ENCODE assay signal across 16 cellular contexts in genomic region chr12:48780381-48781025, GRCh38. TPM values are rescaled to one million over a fixed set of nuclear protein-coding genes. Genes with fewer than 3 reads are reported as not detected.
A peak's percentile ranks its signal among the peaks of the same experiment; 100 is the strongest.
DNase-seq lines count a peak whose midpoint lies in the region; TF ChIP-seq lines count a peak whose summit lies in the region.
"Had no signal": no experiment of that assay in that cellular context is flagged by ENCODE, and none has a peak within 500 bp of the region (broad histone marks: within the 10 kb centered on the region; RNA-seq: fewer than 3 reads in every experiment).

No MANE protein-coding gene starts in this region.

- no peaks in the 10 kb centered on the region for H3K27me3 Mint-ChIP-seq in neural progenitor cell (ENCODE audit: insufficient read depth, low read depth)

- CTCF ChIA-PET in SK-N-SH (lab: Yijun Ruan, JAX): interaction anchor here (1.2 to 7.5 kb wide), 5 partner anchors 15 to 110 kb away, joined by 3 to 37 read pairs (median 4); partner anchors contain the start of gene CACNB3

- WGBS in SK-N-SH (ENCODE audit: low lambda C conversion rate): 79% methylated on average over 8 of the region's 11 CpGs

- H3K4me2 ChIP-seq in SK-N-SH (peak overlapping the region; percentile 59), parathyroid adenoma (ENCODE audit: low read length) (no peak overlapping the region), neural progenitor cell (no peak overlapping the region)
- H3K4me2 ChIP-seq: A549 had no signal

- H3K4me1 Mint-ChIP-seq in neural progenitor cell: peaks cover 2% of the 10 kb centered on the region
- H3K4me1 Mint-ChIP-seq: activated naive CD8-positive, alpha-beta T cell treated with anti-CD3 and anti-CD28 coated beads, Interleukin-2, amount 10 ng/mL, durations not matched to agents 7 days and 5 days; memory B cell had no signal

- no peaks in the 10 kb centered on the region for H3K9me3 Mint-ChIP-seq in neural progenitor cell
- H3K9me3 Mint-ChIP-seq: activated naive CD8-positive, alpha-beta T cell treated with anti-CD3 and anti-CD28 coated beads, Interleukin-2, amount 10 ng/mL, durations not matched to agents 7 days and 5 days; memory B cell; T-helper 1 cell treated with Interleukin-12 subunit alpha and Interleukin-12 subunit beta and Interleukin-4 antibody, amounts not matched to agents 30 μg/mL and 1 μg/mL, for 36 hours had no signal

- no peak overlapping the region for H2AFZ ChIP-seq in SK-N-SH (ENCODE audit: low read depth)
- no peak overlapping the region for H2AFZ ChIP-seq in parathyroid adenoma
- H2AFZ ChIP-seq in neural progenitor cell (replicated peaks): no peak overlapping the region
- H2AFZ ChIP-seq: GM23248 had no signal

- H3K9me2 ChIP-seq in SK-N-SH: no peaks in the 10 kb centered on the region

- in situ Hi-C loops in KBM-7 (cut with MboI; ENCODE audit: low pct_unique_long_range_greater_than_20kb, low sequenced_read_pairs): no loop called here

- POLR2A ChIA-PET in SK-N-SH (lab: Yijun Ruan, JAX): interaction anchor here (1.7 kb wide), 1 partner anchor 9 kb away, joined by 4 read pairs; the partner anchor contains the start of gene ADCY6

- H3K36me3 ChIP-seq in SK-N-SH (replicated peaks in 1 of 2; ENCODE audit: control insufficient read depth in 1 of 2, insufficient read depth in 2 of 2, low read length in 1 of 2): peaks cover 0 to 20% of the 10 kb centered on the region in 2 experiments
- peaks cover 39% of the 10 kb centered on the region for H3K36me3 ChIP-seq in left ventricle myocardium inferior
- H3K36me3 ChIP-seq in parathyroid adenoma (ENCODE audit: control insufficient read depth, insufficient read depth, low read length): no peaks in the 10 kb centered on the region
- no peaks in the 10 kb centered on the region for H3K36me3 ChIP-seq in neural progenitor cell

- no peaks in the 10 kb centered on the region for H3K27me3 ChIP-seq in SK-N-SH (ENCODE audit: insufficient read depth)
- no peaks in the 10 kb centered on the region for H3K27me3 ChIP-seq in left ventricle myocardium inferior (ENCODE audit: low read depth)
- H3K27me3 ChIP-seq in parathyroid adenoma (ENCODE audit: control insufficient read depth, insufficient read depth, low read length): no peaks in the 10 kb centered on the region
- no peaks in the 10 kb centered on the region for H3K27me3 ChIP-seq in neural progenitor cell

- H3K4me1 ChIP-seq in SK-N-SH (ENCODE audit: control insufficient read depth in 1 of 2, insufficient read depth in 2 of 2, low read depth in 1 of 2, low read length in 1 of 2) (peaks cover 4 to 14% of the 10 kb centered on the region in 2 experiments; a peak in 3 of 4 replicates), left ventricle myocardium inferior (peaks cover 99% of the 10 kb centered on the region), parathyroid adenoma (no peaks in the 10 kb centered on the region), neural progenitor cell (no peaks in the 10 kb centered on the region)
- H3K4me1 ChIP-seq: A549 had no signal

- H3F3A ChIP-seq in SK-N-SH (replicated peaks; ENCODE audit: insufficient read depth) (peaks cover 3% of the 10 kb centered on the region), neural progenitor cell (ENCODE audit: low read depth) (no peaks in the 10 kb centered on the region)

- no peak for TF ChIP-seq RAD21 in SK-N-SH (IDR thresholded peaks at IDR 0.05; ENCODE audit: low read length)

- intact Hi-C loops in left ventricle myocardium inferior (cut with micrococcal nuclease): no loop called here

- H3K79me2 ChIP-seq in SK-N-SH (ENCODE audit: insufficient read depth) (peaks cover 58% of the 10 kb centered on the region), parathyroid adenoma (no peaks in the 10 kb centered on the region), neural progenitor cell (ENCODE audit: low read depth) (peaks cover 27% of the 10 kb centered on the region)

- no peak overlapping the region for H3K4me3 ChIP-seq in SK-N-SH (ENCODE audit: low read depth in 2 of 2, low read length in 1 of 2)
- H3K4me3 ChIP-seq in left ventricle myocardium inferior: peak overlapping the region; percentile 39
- H3K4me3 ChIP-seq in parathyroid adenoma (ENCODE audit: low read depth, low read length): no peak overlapping the region
- H3K4me3 ChIP-seq in neural progenitor cell: no peak overlapping the region
- H3K4me3 ChIP-seq: A549, GM23248 had no signal

- DNase-seq in SK-N-SH (no peak), left ventricle myocardium inferior (no peak), hippocampal formation (lab: John Stamatoyannopoulos, UW) (no peak), KBM-7 (no peak), neural progenitor cell (ENCODE audit: low spot score) (no peak)
- no peak for DNase-seq in effector CD4-positive, alpha-beta T cell
- DNase-seq: activated CD8-positive, alpha-beta memory T cell treated with anti-CD3 and anti-CD28 coated beads, Interleukin-2, amount 50 U/mL, for 48 hours; activated naive CD8-positive, alpha-beta T cell treated with anti-CD3 and anti-CD28 coated beads, Interleukin-2, amount 10 ng/mL, durations not matched to agents 7 days and 5 days; Calu3; stimulated activated CD4-positive, alpha-beta T cell treated with anti-CD3 and anti-CD28 coated beads, Interleukin-2, amount 100 ng/mL, for 48 hours had no signal

- H4K20me1 ChIP-seq in SK-N-SH (ENCODE audit: insufficient read depth): no peaks in the 10 kb centered on the region
- H4K20me1 ChIP-seq in neural progenitor cell (ENCODE audit: low read depth): peaks cover 25% of the 10 kb centered on the region

- peaks cover 15% of the 10 kb centered on the region for H3K36me3 Mint-ChIP-seq in neural progenitor cell
- H3K36me3 Mint-ChIP-seq: activated naive CD8-positive, alpha-beta T cell treated with anti-CD3 and anti-CD28 coated beads, Interleukin-2, amount 10 ng/mL, durations not matched to agents 7 days and 5 days; memory B cell had no signal

- TF ChIP-seq EP300 in SK-N-SH (IDR thresholded peaks at IDR 0.05; ENCODE audit: borderline replicate concordance in 1 of 2, low read depth in 1 of 2, low read length in 1 of 2): no peak

- H3K27ac Mint-ChIP-seq in neural progenitor cell: no peak overlapping the region
- H3K27ac Mint-ChIP-seq: activated naive CD8-positive, alpha-beta T cell treated with anti-CD3 and anti-CD28 coated beads, Interleukin-2, amount 10 ng/mL, durations not matched to agents 7 days and 5 days; memory B cell; T-helper 1 cell treated with Interleukin-12 subunit alpha and Interleukin-12 subunit beta and Interleukin-4 antibody, amounts not matched to agents 30 μg/mL and 1 μg/mL, for 36 hours had no signal

- peak overlapping the region; percentile 44 for H3K9ac ChIP-seq in SK-N-SH
- no peak overlapping the region for H3K9ac ChIP-seq in parathyroid adenoma
- H3K9ac ChIP-seq in neural progenitor cell: no peak overlapping the region
- H3K9ac ChIP-seq: GM23248 had no signal

- H3K9me3 ChIP-seq in SK-N-SH (no peaks in the 10 kb centered on the region), left ventricle myocardium inferior (replicated peaks) (no peaks in the 10 kb centered on the region), parathyroid adenoma (ENCODE audit: control insufficient read depth, low read length) (no peaks in the 10 kb centered on the region), neural progenitor cell (ENCODE audit: low read depth) (no peaks in the 10 kb centered on the region)
- H3K9me3 ChIP-seq: A549 had no signal

- TF ChIP-seq CTCF in 22Rv1 (IDR thresholded peaks at IDR 0.05) (no peak), SK-N-SH (IDR thresholded peaks at IDR 0.05) (no peak), left ventricle myocardium inferior (IDR thresholded peaks at IDR 0.05; ENCODE audit: borderline replicate concordance) (no peak), parathyroid adenoma (IDR thresholded peaks at IDR 0.05) (no peak), neural progenitor cell (IDR thresholded peaks at IDR 0.05) (no peak)

- no peak overlapping the region for H3K4me3 Mint-ChIP-seq in neural progenitor cell
- H3K4me3 Mint-ChIP-seq: activated naive CD8-positive, alpha-beta T cell treated with anti-CD3 and anti-CD28 coated beads, Interleukin-2, amount 10 ng/mL, durations not matched to agents 7 days and 5 days; memory B cell; T-helper 1 cell treated with Interleukin-12 subunit alpha and Interleukin-12 subunit beta and Interleukin-4 antibody, amounts not matched to agents 30 μg/mL and 1 μg/mL, for 36 hours had no signal

- H3K27ac ChIP-seq in 22Rv1: peak overlapping the region; percentile 95
- peak overlapping the region in 1 of 2 experiments; percentile 79; a peak in 2 of 4 replicates for H3K27ac ChIP-seq in SK-N-SH (ENCODE audit: low read depth in 2 of 2, low read length in 1 of 2)
- peak overlapping the region; percentile 93 for H3K27ac ChIP-seq in left ventricle myocardium inferior (replicated peaks)
- H3K27ac ChIP-seq in parathyroid adenoma: peak overlapping the region; percentile 35
- H3K27ac ChIP-seq in neural progenitor cell: no peak overlapping the region
- H3K27ac ChIP-seq: A549, GM23248 had no signal

TF ChIP-seq in SK-N-SH, 30 proteins besides CTCF, POLR2A, EP300 and RAD21 (continues in another document):
- TF ChIP-seq TEAD4 (IDR thresholded peaks at IDR 0.05; ENCODE audit: borderline replicate concordance, insufficient read depth): no peak
- no peak for TF ChIP-seq NFIC (IDR thresholded peaks at IDR 0.05; ENCODE audit: borderline replicate concordance)

RNA-seq across cellular contexts. Expression of gene ADCY6, which starts 8.4 kb away (rescaled TPM):
- 36.0 and 46.4 TPM in 2 replicates for polyA plus RNA-seq in SK-N-SH (2012; rRNA removed)
- 17.8 and 26.1 TPM in 2 replicates for polyA plus RNA-seq in SK-N-SH (2012; cell fraction: cytosol; rRNA removed)
- polyA plus RNA-seq in SK-N-SH (2012; cell fraction: nucleus; rRNA removed): 126 and 137 TPM in 2 replicates
- 98.4 TPM for total RNA-seq in left ventricle myocardium inferior
- 22.4 and 42.4 TPM in 2 replicates for total RNA-seq in neural progenitor cell (ENCODE audit: low replicate concordance)
- total RNA-seq: activated naive CD8-positive, alpha-beta T cell treated with anti-CD3 and anti-CD28 coated beads, Interleukin-2, amount 10 ng/mL, durations not matched to agents 7 days and 5 days had no signal

RNA-seq across cellular contexts. Expression of gene CACNB3, which starts 37.8 kb away (rescaled TPM):
- polyA plus RNA-seq in SK-N-SH (2012; rRNA removed): 25.6 and 34.6 TPM in 2 replicates
- polyA plus RNA-seq in SK-N-SH (2012; cell fraction: cytosol; rRNA removed): 16.0 and 21.3 TPM in 2 replicates
- 159 and 161 TPM in 2 replicates for polyA plus RNA-seq in SK-N-SH (2012; cell fraction: nucleus; rRNA removed)
- total RNA-seq in left ventricle myocardium inferior (4.8 TPM), neural progenitor cell (ENCODE audit: low replicate concordance) (25.0 and 31.3 TPM in 2 replicates)
